Comparison of ENCODE assay signal across 8 cellular contexts in genomic region chr17:8122391-8122922, GRCh38. TPM values are rescaled to one million over a fixed set of nuclear protein-coding genes. Genes with fewer than 3 reads are reported as not detected.
DNase-seq lines count a peak whose midpoint lies in the region; ATAC-seq and TF ChIP-seq lines count a peak whose summit lies in the region.

No MANE protein-coding gene starts in this region.

- H3K36me3 ChIP-seq in mucosa of stomach (ENCODE audit: control insufficient read depth, insufficient read depth, low read length): no peaks in the 10 kb centered on the region

- H3K9me3 ChIP-seq in mucosa of stomach (ENCODE audit: control insufficient read depth, low read length): no peaks in the 10 kb centered on the region

- H3K9ac ChIP-seq in mucosa of stomach (ENCODE audit: low read length): no peak overlapping the region

- peaks cover 78% of the 10 kb centered on the region for H3K27me3 ChIP-seq in mucosa of stomach (ENCODE audit: control insufficient read depth, insufficient read depth, low read length)

- no peak for ATAC-seq in GM19395 (IDR thresholded peaks at IDR 0.05; ENCODE audit: unreplicated experiment)
- no peak for ATAC-seq in HG03565 (IDR thresholded peaks at IDR 0.05; ENCODE audit: unreplicated experiment)

- no peak for TF ChIP-seq CTCF in NB4 (IDR thresholded peaks at IDR 0.05; ENCODE audit: low read depth, low read length)
- no peak for TF ChIP-seq CTCF in cardiac fibroblast (IDR thresholded peaks at IDR 0.05; ENCODE audit: low read depth, low read length)

- peak; percentile 70 for DNase-seq in Daoy (ENCODE audit: low read depth)
- DNase-seq in NB4 (ENCODE audit: low read depth): peak; percentile 28
- peak; percentile 40 to 54 for DNase-seq in cardiac fibroblast (ENCODE audit: low read depth in 2 of 2)
- no peak for DNase-seq in NCI-H187 (lab: John Stamatoyannopoulos, UW)
- no peak for DNase-seq in cortex of kidney (lab: John Stamatoyannopoulos, UW)

- peaks cover 81% of the 10 kb centered on the region for H3K4me1 ChIP-seq in mucosa of stomach (ENCODE audit: control insufficient read depth, insufficient read depth, low read length)

- H3K4me3 ChIP-seq in NB4 (ENCODE audit: low read depth, low read length) (peak overlapping the region; percentile 16), cardiac fibroblast (replicated peaks in 1 of 2; ENCODE audit: low read depth in 2 of 2, low read length in 2 of 2) (peak overlapping the region; percentile 53 to 70), mucosa of stomach (ENCODE audit: low read length) (peak overlapping the region; percentile 25)

- TF ChIP-seq POLR2A in NB4 (IDR thresholded peaks at IDR 0.05; ENCODE audit: extremely low read depth, insufficient read length): no peak

RNA-seq across cellular contexts. Expression of gene HES7, which starts 1.4 kb away (rescaled TPM):
- total RNA-seq in Daoy (2014; rRNA removed; shearing (Covaris generic)): 0.40 and 0.92 TPM in 2 replicates

RNA-seq across cellular contexts. Expression of gene ALOXE3, which starts 4.1 kb away (rescaled TPM):
- total RNA-seq in Daoy (2014; rRNA removed; shearing (Covaris generic)): 0.03 TPM in 1 of 2 replicates, not detected in the other

RNA-seq across cellular contexts. Expression of gene PER1, which starts 29.7 kb away (rescaled TPM):
- 0.74 and 1.9 TPM in 2 replicates for total RNA-seq in Daoy (2014; rRNA removed; shearing (Covaris generic))

RNA-seq across cellular contexts. Expression of gene ALOX12B, which starts 34.9 kb away (rescaled TPM):
- not detected in 2 replicates for total RNA-seq in Daoy (2014; rRNA removed; shearing (Covaris generic))

RNA-seq across cellular contexts. Expression of gene VAMP2, which starts 40.3 kb away (rescaled TPM):
- total RNA-seq in Daoy (2014; rRNA removed; shearing (Covaris generic)): 2.7 and 3.5 TPM in 2 replicates

Comparison
In these comparisons a context has a peak if more than half of its experiments do, and no peak if none do; other contexts are left out.
1. DNase-seq: peak in Daoy (single experiment), NB4 (single experiment) and cardiac fibroblast (2 of 2); none in NCI-H187 (0 of 2) and cortex of kidney (single experiment).
2. Peak in every context shown above with its lines, with median percentiles within 50 percentile points of each other: H3K4me3 ChIP-seq.